ENCODE assay signal across 6 cellular contexts in the genomic region with DNA sequence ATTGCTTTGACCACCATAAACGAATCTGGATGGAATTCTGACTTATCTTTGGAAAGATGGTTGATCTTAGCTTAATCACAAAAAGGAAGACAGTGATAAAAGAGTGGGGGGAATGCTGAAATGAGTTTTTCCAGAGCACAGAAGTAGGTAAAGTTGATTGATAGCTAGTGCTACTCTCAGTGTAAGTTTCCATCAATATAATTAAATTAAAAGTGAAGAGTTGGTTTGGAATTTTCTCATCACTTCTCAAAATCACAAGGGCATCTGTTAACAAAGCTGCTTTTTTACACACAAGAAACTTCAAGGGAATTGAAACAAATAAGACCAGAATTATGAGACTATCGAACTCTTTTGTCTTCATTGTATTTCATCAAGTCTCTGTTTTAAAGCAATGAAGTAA.
"Had no signal": no experiment of that assay in that cellular context is flagged by ENCODE, and none has a peak within 500 bp of the region (broad histone marks: within the 10 kb centered on the region; RNA-seq: fewer than 3 reads in every experiment).

No MANE protein-coding gene starts in this region.

- H3K27ac ChIP-seq: HL-60 had no signal

- DNase-seq: IMR-90, KBM-7, KG1 had no signal

- ATAC-seq: HepG2, K562 had no signal

- H3K4me3 ChIP-seq: K562 had no signal
